Comparison of ENCODE assay signal across 1 cellular context in genomic region chr14:75371297-75371696, GRCh38.
TF ChIP-seq lines count a peak whose summit lies in the region.

No MANE protein-coding gene starts in this region.

TF ChIP-seq in K562, 482 proteins besides CTCF, POLR2A, EP300 and RAD21:
- TF ChIP-seq MCM2 (IDR thresholded peaks at IDR 0.05; ENCODE audit: low read depth), result no peak
- peak; percentile 51 to 66 for TF ChIP-seq NRF1 (conservative IDR thresholded peaks at IDR 0.05 in 1 of 2, IDR thresholded peaks at IDR 0.05 in 1 of 2)
